12 cellular contexts compared by ENCODE assay signal in genomic region chr2:237235383-237236095, GRCh38.
DNase-seq lines count a peak whose midpoint lies in the region; ATAC-seq and TF ChIP-seq lines count a peak whose summit lies in the region.
"Had no signal": no experiment of that assay in that cellular context is flagged by ENCODE, and none has a peak within 500 bp of the region (broad histone marks: within the 10 kb centered on the region; RNA-seq: fewer than 3 reads in every experiment).

No MANE protein-coding gene starts in this region.

- peaks cover 0 to 6% of the 10 kb centered on the region in 2 donors for H3K4me1 ChIP-seq in ascending aorta

- intact Hi-C loops in ascending aorta (cut with DNase I) = no loop called here

- H3K36me3 ChIP-seq in ascending aorta = no peaks in the 10 kb centered on the region
- H3K36me3 ChIP-seq: spleen, thoracic aorta had no signal

- ATAC-seq in GM19324 (IDR thresholded peaks at IDR 0.05; ENCODE audit: low FRiP score, unreplicated experiment) = no peak
- ATAC-seq: activated CD4-positive, CD25-positive, alpha-beta regulatory T cell treated with anti-CD3 and anti-CD28 coated beads, Interleukin-2, amount 50 U/mL, for 24 hours had no signal

- no peaks in the 10 kb centered on the region for H3K27me3 ChIP-seq in ascending aorta

- TF ChIP-seq CTCF in foreskin fibroblast (IDR thresholded peaks at IDR 0.05; ENCODE audit: low read depth, low read length) = no peak
- no peak for TF ChIP-seq CTCF in GM20000 (IDR thresholded peaks at IDR 0.05; ENCODE audit: extremely low read depth, missing control alignments)
- TF ChIP-seq CTCF in ascending aorta (IDR thresholded peaks at IDR 0.05) = no peak

- H3K9me3 ChIP-seq in ascending aorta = peaks cover 0 to 3% of the 10 kb centered on the region in 2 donors

- no peak overlapping the region for H3K27ac ChIP-seq in ascending aorta

- DNase-seq in AG08395 (ENCODE audit: low spot score) = peak; percentile 70
- DNase-seq in RPMI7951 (ENCODE audit: low read depth) = peak; percentile 98
- peak; percentile 91 to 93 for DNase-seq in foreskin fibroblast
- DNase-seq in pons (ENCODE audit: low spot score) = peak; percentile 23
- no peak for DNase-seq in GM20000 (ENCODE audit: low spot score)
- DNase-seq in HK-2 (ENCODE audit: unreplicated experiment) = no peak
- no peak for DNase-seq in ascending aorta (ENCODE audit: low spot score in 2 of 2)
- DNase-seq: NCI-H82, spleen had no signal

- H3K4me3 ChIP-seq in foreskin fibroblast (ENCODE audit: low read depth in 1 of 2, low read length in 2 of 2) (no peak overlapping the region), ascending aorta (no peak overlapping the region)
- H3K4me3 ChIP-seq: spleen, thoracic aorta had no signal

Comparison
In these comparisons a context has a peak if more than half of its experiments do, and no peak if none do; other contexts are left out.
1. DNase-seq: peak in AG08395 (single experiment), RPMI7951 (single experiment), foreskin fibroblast (2 of 2) and pons (single experiment); none in GM20000 (single experiment), HK-2 (single experiment) and ascending aorta (0 of 2).